In genomic region chr7:128755816-128756476, GRCh38 we compare ENCODE assay signal across 11 cellular contexts. TPM values are rescaled to one million over a fixed set of nuclear protein-coding genes. Genes with fewer than 3 reads are reported as not detected.
A peak's percentile ranks its signal among the peaks of the same experiment; 100 is the strongest.
DNase-seq lines count a peak whose midpoint lies in the region; ATAC-seq and TF ChIP-seq lines count a peak whose summit lies in the region.
"Had no signal": no experiment of that assay in that cellular context is flagged by ENCODE, and none has a peak within 500 bp of the region (broad histone marks: within the 10 kb centered on the region; RNA-seq: fewer than 3 reads in every experiment).

No MANE protein-coding gene starts in this region.

- peak; percentile 40 to 78 (median 68) for ATAC-seq in heart right ventricle
- ATAC-seq: effector memory CD8-positive, alpha-beta T cell had no signal

- H2AFZ ChIP-seq in smooth muscle cell (ENCODE audit: low read depth): no peak overlapping the region

- H3K4me3 ChIP-seq in adipocyte (ENCODE audit: low read length) (peak overlapping the region; percentile 59), heart right ventricle (no peak overlapping the region), smooth muscle cell (no peak overlapping the region)
- H3K4me3 ChIP-seq: lung had no signal

- H3K4me2 ChIP-seq in smooth muscle cell: peak overlapping the region; percentile 47

- DNase-seq in HCEC 1CT (peak; percentile 95), adipocyte (ENCODE audit: low read depth) (peak; percentile 95), heart right ventricle (no peak), smooth muscle cell (lab: John Stamatoyannopoulos, UW; ENCODE audit: unreplicated experiment) (no peak), SHP77 (lab: John Stamatoyannopoulos, UW) (no peak), GM10266 (ENCODE audit: extremely low spot score) (no peak), OCI-M2 (lab: John Stamatoyannopoulos, UW; ENCODE audit: unreplicated experiment) (no peak)
- DNase-seq in stimulated activated CD4-positive, alpha-beta T cell treated with anti-CD3 and anti-CD28 coated beads, Interleukin-12 subunit alpha, Interleukin-12 subunit beta, amount 100 ng/mL, for 4 hours: no peak
- DNase-seq: effector memory CD8-positive, alpha-beta T cell; stimulated activated CD4-positive, alpha-beta T cell treated with anti-CD3 and anti-CD28 coated beads, Interleukin-2, amount 100 ng/mL, for 24 hours had no signal

- H3K79me2 ChIP-seq in smooth muscle cell (ENCODE audit: low read depth): peaks cover 71% of the 10 kb centered on the region

- H3K36me3 ChIP-seq in adipocyte (ENCODE audit: control insufficient read depth, insufficient read depth, low read length, severe bottlenecking) (peaks cover 81% of the 10 kb centered on the region), heart right ventricle (peaks cover 0 to 98% (median 33%) of the 10 kb centered on the region in 9 donors), smooth muscle cell (ENCODE audit: low read depth) (peaks cover 23% of the 10 kb centered on the region)

- intact Hi-C loops in heart right ventricle (cut with DNase I): loop anchor here in 1 of 10 donors (10.0 kb wide), 1 partner anchor 69 kb away; no protein-coding TSS in a partner anchor

- H3K27me3 ChIP-seq in adipocyte (replicated peaks; ENCODE audit: control insufficient read depth, insufficient read depth, low read length) (no peaks in the 10 kb centered on the region), heart right ventricle (no peaks in the 10 kb centered on the region), smooth muscle cell (ENCODE audit: low read depth) (no peaks in the 10 kb centered on the region)

- H3F3A ChIP-seq in smooth muscle cell (ENCODE audit: low read depth): peaks cover 43% of the 10 kb centered on the region

- no peak for TF ChIP-seq CTCF in heart right ventricle (IDR thresholded peaks at IDR 0.05)
- no peak for TF ChIP-seq CTCF in smooth muscle cell (IDR thresholded peaks at IDR 0.05; ENCODE audit: borderline replicate concordance, insufficient read depth, poor library complexity, severe bottlenecking)
- no peak for TF ChIP-seq CTCF in GM10266 (IDR thresholded peaks at IDR 0.05; ENCODE audit: control insufficient read depth, insufficient read depth, low read depth, missing control alignments)

- peaks cover 100% of the 10 kb centered on the region for H4K20me1 ChIP-seq in smooth muscle cell (ENCODE audit: low read depth)

- peak overlapping the region in 8 of 10 donors; percentile 17 to 70 (median 66) for H3K27ac ChIP-seq in heart right ventricle
- peak overlapping the region; percentile 95 for H3K27ac ChIP-seq in smooth muscle cell (ENCODE audit: low read depth)

- H3K9me3 ChIP-seq in adipocyte (ENCODE audit: control insufficient read depth, low read length) (no peaks in the 10 kb centered on the region), heart right ventricle (no peaks in the 10 kb centered on the region), smooth muscle cell (replicated peaks; ENCODE audit: low read depth) (no peaks in the 10 kb centered on the region)

- 44 to 61% methylated on average over 5 of the region's 5 CpGs for WGBS in heart right ventricle, 2 donors
- 45% methylated on average over 5 of the region's 5 CpGs for WGBS in smooth muscle cell (ENCODE audit: low lambda C conversion rate)

- H3K9ac ChIP-seq in adipocyte (ENCODE audit: low read length) (peak overlapping the region; percentile 76), smooth muscle cell (ENCODE audit: low read depth) (peak overlapping the region; percentile 70)

- H3K4me1 ChIP-seq in adipocyte (ENCODE audit: control insufficient read depth, insufficient read depth, low read length): peaks cover 30% of the 10 kb centered on the region
- peaks cover 0 to 59% (median 22%) of the 10 kb centered on the region in 9 donors for H3K4me1 ChIP-seq in heart right ventricle
- no peaks in the 10 kb centered on the region for H3K4me1 ChIP-seq in smooth muscle cell (ENCODE audit: low read depth)

RNA-seq across cellular contexts. Expression of gene CALU, which starts 16.8 kb away (rescaled TPM):
- total RNA-seq in heart right ventricle (100 to 1,000 TPM; 197 to 333 (median 249) TPM), smooth muscle cell (679 and 873 TPM in 2 replicates)
- polyA plus RNA-seq in heart right ventricle (100 to 1,000 TPM in 1 of 2 donors, 10 to 100 TPM in 1; 39.9 to 260 TPM), smooth muscle cell (605 and 783 TPM in 2 replicates)

RNA-seq across cellular contexts. Expression of gene OPN1SW, which starts 19.6 kb away (rescaled TPM):
- total RNA-seq in heart right ventricle (not detected), smooth muscle cell (not detected in 2 replicates)
- polyA plus RNA-seq in heart right ventricle (not detected), smooth muscle cell (1.7 and 4.0 TPM in 2 replicates)
- total RNA-seq: lung had no signal
- polyA plus RNA-seq: lung had no signal

RNA-seq across cellular contexts. Expression of gene CCDC136, which starts 35.8 kb away (rescaled TPM):
- total RNA-seq in heart right ventricle (10 to 100 TPM in 4 of 10 donors, 1 to 10 TPM in 6; 1.8 to 14.4 (median 8.0) TPM), smooth muscle cell (2.7 and 3.2 TPM in 2 replicates)
- polyA plus RNA-seq in heart right ventricle (10 to 100 TPM in 1 of 2 donors, 1 to 10 TPM in 1; 4.6 to 13.5 TPM), smooth muscle cell (3.1 and 4.7 TPM in 2 replicates)

Comparison
In these comparisons a context has a peak if more than half of its experiments do, and no peak if none do; other contexts are left out.
1. DNase-seq: peak in HCEC 1CT (single experiment) and adipocyte (single experiment); none in heart right ventricle (0 of 2), smooth muscle cell (single experiment), stimulated activated CD4-positive, alpha-beta T cell treated with anti-CD3 and anti-CD28 coated beads, Interleukin-12 subunit alpha, Interleukin-12 subunit beta, amount 100 ng/mL, for 4 hours (single experiment), SHP77 (0 of 2), GM10266 (single experiment) and OCI-M2 (single experiment).